ENCODE assay signal across 16 cellular contexts in the genomic region with DNA sequence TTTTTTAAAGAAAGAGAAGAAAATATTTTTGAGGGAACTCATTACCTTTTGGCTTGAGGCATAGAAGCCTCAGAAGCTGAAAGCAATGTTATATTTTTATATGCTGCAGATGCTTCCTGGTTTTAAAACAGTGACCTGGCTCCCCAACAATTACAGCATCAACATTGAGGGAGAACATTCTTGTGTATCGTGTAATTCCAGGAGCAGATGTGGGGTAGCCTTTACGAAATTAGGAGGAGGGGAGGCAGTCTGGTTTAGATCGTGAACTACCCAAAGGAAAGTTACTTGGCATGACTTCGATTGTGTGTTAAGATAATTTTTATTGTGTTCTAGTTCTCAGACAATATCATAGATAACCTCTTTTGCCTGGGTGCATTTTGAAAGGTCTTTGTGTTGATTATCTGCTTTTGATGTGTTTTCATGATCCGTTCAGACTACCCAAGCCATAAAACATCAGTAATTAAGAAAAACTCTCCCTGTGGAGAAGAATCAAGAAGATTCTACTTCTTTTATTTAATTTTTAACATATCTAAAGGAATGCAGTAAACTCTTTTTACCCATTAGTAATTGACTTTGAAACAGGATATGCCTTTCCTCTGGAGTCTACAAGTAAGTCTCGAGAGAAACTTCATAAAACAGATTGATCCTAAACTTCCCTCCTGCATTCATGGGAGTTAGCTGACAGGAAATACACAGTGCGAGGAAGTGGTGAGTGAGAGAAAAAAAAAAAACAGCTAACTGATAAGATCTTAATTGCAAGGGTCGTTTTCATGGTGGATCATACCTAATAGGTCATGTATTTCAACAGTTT.
DNase-seq lines count a peak whose midpoint lies in the region; ATAC-seq and TF ChIP-seq lines count a peak whose summit lies in the region.
"Had no signal": no experiment of that assay in that cellular context is flagged by ENCODE, and none has a peak within 500 bp of the region (broad histone marks: within the 10 kb centered on the region; RNA-seq: fewer than 3 reads in every experiment).

No MANE protein-coding gene starts in this region.

- no peak overlapping the region for H3K4me3 Mint-ChIP-seq in chondrocyte (ENCODE audit: unreplicated experiment)
- peak overlapping the region in 1 of 3 experiments; percentile 4 for H3K4me3 Mint-ChIP-seq in nephron
- H3K4me3 Mint-ChIP-seq in CD8-positive, alpha-beta T cell = no peak overlapping the region
- H3K4me3 Mint-ChIP-seq: activated B cell treated with CpG ODN at 0.5 μM for 24 hours; activated naive CD4-positive, alpha-beta T cell treated with anti-CD3 and anti-CD28 coated beads, Interleukin-2, amount 50 U/mL, for 24 hours; B cell had no signal

- no peaks in the 10 kb centered on the region for H3K9me2 ChIP-seq in Loucy (replicated peaks; ENCODE audit: low read depth, low read length)

- peak overlapping the region; percentile 61 for H2AFZ ChIP-seq in Loucy (ENCODE audit: low read length)

- POLR2A ChIA-PET in CD8-positive, alpha-beta T cell (lab: Charles Lee) = no interaction called here

- DNase-seq in AG20443 (ENCODE audit: low spot score) (peak; percentile 27), chondrocyte (ENCODE audit: low spot score) (no peak)
- DNase-seq in CD8-positive, alpha-beta T cell = no peak
- DNase-seq in activated CD4-positive, alpha-beta T cell treated with anti-CD3 and anti-CD28 coated beads, Interleukin-2, amount 50 U/mL, for 4 hours = no peak
- DNase-seq: activated B cell treated with CpG ODN at 0.5 μM for 24 hours; activated CD8-positive, alpha-beta memory T cell treated with anti-CD3 and anti-CD28 coated beads, Interleukin-2, amount 50 U/mL, for 4 hours; DMS79 treated with DMSO at 0.1 percent for 48 hours; mesendoderm; NCI-H1105 had no signal

- H3K4me3 ChIP-seq in Loucy (ENCODE audit: low read length, poor library complexity, severe bottlenecking) = peak overlapping the region; percentile 59
- H3K4me3 ChIP-seq in CD8-positive, alpha-beta T cell (ENCODE audit: low read depth, low read length) = no peak overlapping the region

- H3K4me1 Mint-ChIP-seq in chondrocyte (ENCODE audit: low read depth) = peaks cover 27% of the 10 kb centered on the region
- H3K4me1 Mint-ChIP-seq in nephron = peaks cover 73% of the 10 kb centered on the region
- no peaks in the 10 kb centered on the region for H3K4me1 Mint-ChIP-seq in CD8-positive, alpha-beta T cell (ENCODE audit: low read depth)
- H3K4me1 Mint-ChIP-seq: activated B cell treated with CpG ODN at 0.5 μM for 24 hours; activated naive CD4-positive, alpha-beta T cell treated with anti-CD3 and anti-CD28 coated beads, Interleukin-2, amount 50 U/mL, for 24 hours; B cell had no signal

- TF ChIP-seq CTCF in Loucy (conservative IDR thresholded peaks at IDR 0.05; ENCODE audit: low read length) = no peak
- TF ChIP-seq CTCF in chondrocyte (IDR thresholded peaks at IDR 0.05) = no peak
- TF ChIP-seq CTCF in nephron (IDR thresholded peaks at IDR 0.05; ENCODE audit: unreplicated experiment in 3 of 3) = no peak
- no peak for TF ChIP-seq CTCF in CD8-positive, alpha-beta T cell (IDR thresholded peaks at IDR 0.05)

- no peaks in the 10 kb centered on the region for H3K9me3 ChIP-seq in Loucy (ENCODE audit: insufficient read depth, low read depth, low read length)
- no peaks in the 10 kb centered on the region for H3K9me3 ChIP-seq in CD8-positive, alpha-beta T cell (ENCODE audit: low read length)

- no peaks in the 10 kb centered on the region for H3K36me3 ChIP-seq in Loucy (ENCODE audit: insufficient read depth, low read length)
- H3K36me3 ChIP-seq in CD8-positive, alpha-beta T cell (ENCODE audit: insufficient read depth, low read length) = no peaks in the 10 kb centered on the region

- H3K4me2 ChIP-seq in Loucy (ENCODE audit: low read depth, low read length, poor library complexity, severe bottlenecking) = peak overlapping the region; percentile 78

- H3K27ac ChIP-seq in CD8-positive, alpha-beta T cell (ENCODE audit: low read depth, low read length) = no peak overlapping the region
- H3K27ac ChIP-seq: foreskin keratinocyte had no signal

- no peaks in the 10 kb centered on the region for H3K9me3 Mint-ChIP-seq in chondrocyte (ENCODE audit: low read depth)
- no peaks in the 10 kb centered on the region for H3K9me3 Mint-ChIP-seq in nephron
- H3K9me3 Mint-ChIP-seq in CD8-positive, alpha-beta T cell = no peaks in the 10 kb centered on the region
- H3K9me3 Mint-ChIP-seq: activated B cell treated with CpG ODN at 0.5 μM for 24 hours; activated naive CD4-positive, alpha-beta T cell treated with anti-CD3 and anti-CD28 coated beads, Interleukin-2, amount 50 U/mL, for 24 hours had no signal

- peaks cover 4% of the 10 kb centered on the region for H3K27me3 Mint-ChIP-seq in chondrocyte (ENCODE audit: low read depth)
- H3K27me3 Mint-ChIP-seq in nephron (ENCODE audit: low read depth) = no peaks in the 10 kb centered on the region
- H3K27me3 Mint-ChIP-seq in CD8-positive, alpha-beta T cell (ENCODE audit: low read depth) = no peaks in the 10 kb centered on the region
- H3K27me3 Mint-ChIP-seq: activated B cell treated with CpG ODN at 0.5 μM for 24 hours, B cell had no signal

- intact Hi-C loops in CD8-positive, alpha-beta T cell (cut with DNase I, micrococcal nuclease) = no loop called here

- H3K9ac ChIP-seq in Loucy (ENCODE audit: low read depth, low read length, poor library complexity, severe bottlenecking) = peak overlapping the region; percentile 68

- no peaks in the 10 kb centered on the region for H3K79me2 ChIP-seq in Loucy (ENCODE audit: insufficient read depth, low read length)

- H4K20me1 ChIP-seq in Loucy (ENCODE audit: insufficient read depth, low read length, poor library complexity, severe bottlenecking) = no peaks in the 10 kb centered on the region

- H3K4me1 ChIP-seq in Loucy (ENCODE audit: insufficient read depth, low read length, poor library complexity, severe bottlenecking) = peaks cover 75% of the 10 kb centered on the region
- H3K4me1 ChIP-seq in CD8-positive, alpha-beta T cell (ENCODE audit: insufficient read depth, low read length) = no peaks in the 10 kb centered on the region

- no peaks in the 10 kb centered on the region for H3K27me3 ChIP-seq in Loucy (ENCODE audit: insufficient read depth, low read length, poor library complexity, severe bottlenecking)
- H3K27me3 ChIP-seq in CD8-positive, alpha-beta T cell (ENCODE audit: insufficient read depth, low read length) = no peaks in the 10 kb centered on the region
- H3K27me3 ChIP-seq: foreskin keratinocyte had no signal

- peaks cover 20% of the 10 kb centered on the region; the same call in 1 of the 2 replicates for H3F3A ChIP-seq in Loucy (ENCODE audit: low read depth)

- CTCF ChIA-PET in CD8-positive, alpha-beta T cell (lab: Charles Lee) = no interaction called here

- H3K27ac Mint-ChIP-seq in chondrocyte (ENCODE audit: unreplicated experiment) (peak overlapping the region; percentile 13), nephron (peak overlapping the region; percentile 66 to 95 (median 81))
- no peak overlapping the region for H3K27ac Mint-ChIP-seq in CD8-positive, alpha-beta T cell
- H3K27ac Mint-ChIP-seq: activated B cell treated with CpG ODN at 0.5 μM for 24 hours; activated naive CD4-positive, alpha-beta T cell treated with anti-CD3 and anti-CD28 coated beads, Interleukin-2, amount 50 U/mL, for 24 hours; B cell had no signal

- no peaks in the 10 kb centered on the region for H3K36me3 Mint-ChIP-seq in chondrocyte (ENCODE audit: low read depth)
- peaks cover 34% of the 10 kb centered on the region for H3K36me3 Mint-ChIP-seq in nephron (ENCODE audit: low read depth)
- no peaks in the 10 kb centered on the region for H3K36me3 Mint-ChIP-seq in CD8-positive, alpha-beta T cell
- H3K36me3 Mint-ChIP-seq: activated naive CD4-positive, alpha-beta T cell treated with anti-CD3 and anti-CD28 coated beads, Interleukin-2, amount 50 U/mL, for 24 hours had no signal

- ATAC-seq in GM21723 (IDR thresholded peaks at IDR 0.05; ENCODE audit: unreplicated experiment) = no peak
- no peak for ATAC-seq in HG03108 (IDR thresholded peaks at IDR 0.05; ENCODE audit: unreplicated experiment)
- no peak for ATAC-seq in CD8-positive, alpha-beta T cell
